ENCODE assay signal across 11 cellular contexts in the genomic region with DNA sequence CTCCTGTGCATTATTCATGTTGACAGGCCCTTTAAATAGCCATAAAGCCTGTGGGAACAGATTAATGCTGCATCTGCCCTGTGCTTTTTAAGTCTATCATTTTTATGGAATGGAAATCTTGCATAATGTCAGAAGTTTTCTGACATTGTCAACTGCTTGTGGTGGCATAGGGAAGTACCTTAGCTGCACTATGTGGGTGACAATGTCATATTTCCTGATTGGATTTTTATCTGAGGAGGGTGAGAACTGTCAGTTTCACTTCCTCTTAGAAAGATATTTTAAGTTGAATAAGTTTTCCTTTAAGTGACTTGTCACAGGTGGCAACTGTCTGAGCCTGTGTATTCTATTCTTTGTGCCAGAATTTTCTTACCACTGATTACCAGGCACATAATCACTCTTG.
DNase-seq lines count a peak whose midpoint lies in the region; ATAC-seq, FAIRE-seq and TF ChIP-seq lines count a peak whose summit lies in the region.
"Had no signal": no experiment of that assay in that cellular context is flagged by ENCODE, and none has a peak within 500 bp of the region (broad histone marks: within the 10 kb centered on the region; RNA-seq: fewer than 3 reads in every experiment).

No MANE protein-coding gene starts in this region.

- CTCF ChIA-PET in A673 (lab: Charles Lee) = no interaction called here
- CTCF ChIA-PET in activated naive CD4-positive, alpha-beta T cell treated with anti-CD3 and anti-CD28 coated beads, Interleukin-2, amount 10 ng/mL, durations not matched to agents 7 days and 5 days (lab: Charles Lee) = no interaction called here

- DNase-seq in A673 (ENCODE audit: low spot score) (peak; percentile 26), GM19239 (ENCODE audit: insufficient read length, low spot score) (peak; percentile 28), SIG-M5 (lab: John Stamatoyannopoulos, UW) (peak; percentile 91), COLO829 (ENCODE audit: low spot score) (no peak), cerebellar cortex (ENCODE audit: low spot score) (no peak), NCI-H2029 (lab: John Stamatoyannopoulos, UW) (no peak)
- no peak for DNase-seq in activated naive CD4-positive, alpha-beta T cell treated with anti-CD3 and anti-CD28 coated beads, Interleukin-2, amount 10 ng/mL, durations not matched to agents 7 days and 5 days
- DNase-seq: heart left ventricle, NCI-H146 had no signal

- no peaks in the 10 kb centered on the region for H3K36me3 Mint-ChIP-seq in activated naive CD4-positive, alpha-beta T cell treated with anti-CD3 and anti-CD28 coated beads, Interleukin-2, amount 10 ng/mL, durations not matched to agents 7 days and 5 days

- peak; percentile 91 for FAIRE-seq in GM19239 (lab: Jason Lieb, UNC)

- H3K36me3 ChIP-seq in A673 (ENCODE audit: insufficient read depth, low read length, poor library complexity, severe bottlenecking) = no peaks in the 10 kb centered on the region
- H3K36me3 ChIP-seq: heart left ventricle had no signal

- POLR2A ChIA-PET in A673 (lab: Charles Lee; ENCODE audit: low non-redundant PET) = no interaction called here

- no peak overlapping the region for H3K27ac Mint-ChIP-seq in activated naive CD4-positive, alpha-beta T cell treated with anti-CD3 and anti-CD28 coated beads, Interleukin-2, amount 10 ng/mL, durations not matched to agents 7 days and 5 days

- intact Hi-C loops in A673 (cut with micrococcal nuclease; ENCODE audit: unreplicated experiment) = no loop called here

- H3K27me3 Mint-ChIP-seq in activated naive CD4-positive, alpha-beta T cell treated with anti-CD3 and anti-CD28 coated beads, Interleukin-2, amount 10 ng/mL, durations not matched to agents 7 days and 5 days = no peaks in the 10 kb centered on the region

- no peak overlapping the region for H3K27ac ChIP-seq in A673 (ENCODE audit: low read depth, low read length, poor library complexity, severe bottlenecking)
- H3K27ac ChIP-seq: C4-2B had no signal

- H3K4me3 Mint-ChIP-seq in activated naive CD4-positive, alpha-beta T cell treated with anti-CD3 and anti-CD28 coated beads, Interleukin-2, amount 10 ng/mL, durations not matched to agents 7 days and 5 days = no peak overlapping the region

- BruUV-seq in A673 (replicated peaks; lab: Mats Ljungman, UMichigan) = no TSS peak

- H3K4me1 Mint-ChIP-seq in activated naive CD4-positive, alpha-beta T cell treated with anti-CD3 and anti-CD28 coated beads, Interleukin-2, amount 10 ng/mL, durations not matched to agents 7 days and 5 days = peaks cover 2% of the 10 kb centered on the region

- no peaks in the 10 kb centered on the region for H3K9me3 Mint-ChIP-seq in activated naive CD4-positive, alpha-beta T cell treated with anti-CD3 and anti-CD28 coated beads, Interleukin-2, amount 10 ng/mL, durations not matched to agents 7 days and 5 days

- H3K27me3 ChIP-seq in A673 (replicated peaks; ENCODE audit: insufficient read depth, low read depth, low read length, poor library complexity) = no peaks in the 10 kb centered on the region
- H3K27me3 ChIP-seq: heart left ventricle had no signal

- no peaks in the 10 kb centered on the region for H3K9me3 ChIP-seq in A673 (ENCODE audit: low read depth, low read length, poor library complexity, severe bottlenecking)
- H3K9me3 ChIP-seq: heart left ventricle had no signal

- ATAC-seq in HG03060 (IDR thresholded peaks at IDR 0.05; ENCODE audit: low read depth, unreplicated experiment) = peak; percentile 97

- H3K4me1 ChIP-seq in A673 (ENCODE audit: insufficient read depth, low read length, poor library complexity, severe bottlenecking) = peaks cover 11% of the 10 kb centered on the region

- TF ChIP-seq CTCF in A673 (conservative IDR thresholded peaks at IDR 0.05; ENCODE audit: low read depth, low read length) = no peak

- H3K4me3 ChIP-seq in A673 (ENCODE audit: low read depth, low read length, poor library complexity, severe bottlenecking) = no peak overlapping the region
- H3K4me3 ChIP-seq: heart left ventricle had no signal

Comparison
In these comparisons a context has a peak if more than half of its experiments do, and no peak if none do; other contexts are left out.
1. DNase-seq: peak in A673 (single experiment), GM19239 (single experiment) and SIG-M5 (single experiment); none in COLO829 (single experiment), cerebellar cortex (single experiment), activated naive CD4-positive, alpha-beta T cell treated with anti-CD3 and anti-CD28 coated beads, Interleukin-2, amount 10 ng/mL, durations not matched to agents 7 days and 5 days (single experiment) and NCI-H2029 (single experiment).